In the genomic region with DNA sequence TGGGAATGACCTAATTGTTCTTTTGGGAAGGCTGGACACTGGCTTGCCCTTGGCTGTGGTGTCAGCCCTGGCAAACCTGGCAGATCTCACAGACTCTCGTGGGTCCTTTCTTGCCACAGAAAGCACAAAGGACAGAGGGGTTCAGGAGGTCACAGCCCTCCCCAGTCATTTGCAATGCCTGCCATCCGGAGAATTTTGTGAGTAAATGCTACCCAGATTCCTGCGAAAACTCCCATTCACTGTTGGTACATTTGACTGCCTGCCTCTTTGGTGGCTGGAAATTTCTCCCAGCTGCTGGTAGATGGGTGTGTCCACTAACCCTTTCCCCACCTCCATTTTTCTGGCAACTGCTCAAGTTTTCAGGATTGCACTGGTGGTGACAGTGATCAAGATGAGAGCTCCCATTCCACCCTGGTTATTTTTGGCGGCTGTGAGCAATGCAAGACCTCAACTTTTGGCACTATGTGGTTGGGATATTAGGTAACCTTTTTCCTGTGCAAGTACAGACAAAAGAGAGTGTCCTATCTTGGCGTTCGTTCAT, we compare ENCODE assay signal across 12 cellular contexts.
DNase-seq lines count a peak whose midpoint lies in the region; ATAC-seq and TF ChIP-seq lines count a peak whose summit lies in the region.
"Had no signal": no experiment of that assay in that cellular context is flagged by ENCODE, and none has a peak within 500 bp of the region (broad histone marks: within the 10 kb centered on the region; RNA-seq: fewer than 3 reads in every experiment).

No MANE protein-coding gene starts in this region.

- no TSS peak for BruUV-seq in MCF 10A (replicated peaks; lab: Mats Ljungman, UMichigan)

- H3K79me2 ChIP-seq in hepatocyte, result peaks cover 4% of the 10 kb centered on the region

- H3K4me3 Mint-ChIP-seq in MCF 10A (ENCODE audit: unreplicated experiment), result no peak overlapping the region
- H3K4me3 Mint-ChIP-seq in activated naive CD4-positive, alpha-beta T cell treated with anti-CD3 and anti-CD28 coated beads for 36 hours, result no peak overlapping the region
- H3K4me3 Mint-ChIP-seq: CD4-positive, alpha-beta memory T cell had no signal

- H3K27me3 Mint-ChIP-seq in MCF 10A (ENCODE audit: insufficient read depth, unreplicated experiment), result no peaks in the 10 kb centered on the region
- peaks cover 8% of the 10 kb centered on the region for H3K27me3 Mint-ChIP-seq in activated naive CD4-positive, alpha-beta T cell treated with anti-CD3 and anti-CD28 coated beads for 36 hours (ENCODE audit: low read depth)
- H3K27me3 Mint-ChIP-seq: CD4-positive, alpha-beta memory T cell had no signal

- peak overlapping the region; percentile 44 for H3K27ac ChIP-seq in hepatocyte

- H3K4me1 Mint-ChIP-seq in MCF 10A (ENCODE audit: insufficient read depth, unreplicated experiment), result peaks cover 14% of the 10 kb centered on the region
- no peaks in the 10 kb centered on the region for H3K4me1 Mint-ChIP-seq in activated naive CD4-positive, alpha-beta T cell treated with anti-CD3 and anti-CD28 coated beads for 36 hours (ENCODE audit: low read depth)
- H3K4me1 Mint-ChIP-seq: CD4-positive, alpha-beta memory T cell had no signal

- H3K4me1 ChIP-seq in hepatocyte (ENCODE audit: insufficient read depth), result peaks cover 23% of the 10 kb centered on the region

- H3K36me3 ChIP-seq in hepatocyte (replicated peaks; ENCODE audit: insufficient read depth, low read depth), result no peaks in the 10 kb centered on the region

- peaks cover 19% of the 10 kb centered on the region for H3K36me3 Mint-ChIP-seq in MCF 10A (ENCODE audit: insufficient read depth, unreplicated experiment)
- no peaks in the 10 kb centered on the region for H3K36me3 Mint-ChIP-seq in activated naive CD4-positive, alpha-beta T cell treated with anti-CD3 and anti-CD28 coated beads for 36 hours (ENCODE audit: low read depth)
- H3K36me3 Mint-ChIP-seq: CD4-positive, alpha-beta memory T cell had no signal

- POLR2A ChIA-PET in MCF 10A (lab: Yijun Ruan, JAX), result interaction anchor here (0.6 to 1.6 kb wide), 10 partner anchors 11 to 580 kb away, joined by 3 to 5 read pairs (median 4); a partner anchor contains a TSS

- 82% methylated on average over 6 of the region's 6 CpGs for WGBS in hepatocyte (ENCODE audit: low lambda C conversion rate, missing lambda C conversion rate)

- no peaks in the 10 kb centered on the region for H4K20me1 ChIP-seq in hepatocyte (ENCODE audit: insufficient read depth, poor library complexity, severe bottlenecking)

- no peak for TF ChIP-seq CTCF in MCF 10A (IDR thresholded peaks at IDR 0.05; ENCODE audit: unreplicated experiment)
- no peak for TF ChIP-seq CTCF in hepatocyte (IDR thresholded peaks at IDR 0.05; ENCODE audit: poor library complexity)

- H3K27me3 ChIP-seq in hepatocyte, result no peaks in the 10 kb centered on the region

- no peak overlapping the region for H3K4me3 ChIP-seq in hepatocyte

- intact Hi-C loops in MCF 10A (cut with micrococcal nuclease), result no loop called here
- intact Hi-C loops in activated naive CD4-positive, alpha-beta T cell treated with anti-CD3 and anti-CD28 coated beads for 36 hours (cut with micrococcal nuclease), result no loop called here

- CTCF ChIA-PET in MCF 10A (lab: Yijun Ruan, JAX), result interaction anchor here (0.9 to 1.6 kb wide), 4 partner anchors 35 to 486 kb away, joined by 3 to 6 read pairs (median 4); no protein-coding TSS in a partner anchor
- CTCF ChIA-PET in activated naive CD4-positive, alpha-beta T cell treated with anti-CD3 and anti-CD28 coated beads for 36 hours (lab: Charles Lee), result no interaction called here

- no peak overlapping the region for H3K4me2 ChIP-seq in hepatocyte

- DNase-seq in AG08395 (ENCODE audit: low spot score) (peak; percentile 84), M059J (ENCODE audit: low read depth) (peak; percentile 88), MCF 10A (ENCODE audit: unreplicated experiment) (peak; percentile 100), hepatocyte (ENCODE audit: low spot score) (peak; percentile 34), RKO (ENCODE audit: low spot score) (no peak), cortex of kidney (lab: John Stamatoyannopoulos, UW) (no peak)
- no peak for DNase-seq in activated naive CD4-positive, alpha-beta T cell treated with anti-CD3 and anti-CD28 coated beads for 36 hours
- DNase-seq: activated CD8-positive, alpha-beta memory T cell treated with anti-CD3 and anti-CD28 coated beads, Interleukin-2, amount 50 U/mL, for 4 hours; CD4-positive, alpha-beta memory T cell; stimulated activated CD8-positive, alpha-beta memory T cell treated with anti-CD3 and anti-CD28 coated beads, Interleukin-4, amount 100 ng/mL, for 48 hours had no signal

- ATAC-seq in HG03045 (IDR thresholded peaks at IDR 0.05; ENCODE audit: unreplicated experiment), result no peak
- ATAC-seq: Panc1 had no signal

- H3K9me2 ChIP-seq in hepatocyte (replicated peaks; ENCODE audit: insufficient read depth), result no peaks in the 10 kb centered on the region

- no peak overlapping the region for H2AFZ ChIP-seq in hepatocyte

- no peaks in the 10 kb centered on the region for H3K9me3 Mint-ChIP-seq in MCF 10A (ENCODE audit: unreplicated experiment)
- H3K9me3 Mint-ChIP-seq in activated naive CD4-positive, alpha-beta T cell treated with anti-CD3 and anti-CD28 coated beads for 36 hours, result no peaks in the 10 kb centered on the region
- H3K9me3 Mint-ChIP-seq: CD4-positive, alpha-beta memory T cell had no signal

- no peak overlapping the region for H3K27ac Mint-ChIP-seq in MCF 10A (ENCODE audit: low read depth, unreplicated experiment)
- no peak overlapping the region for H3K27ac Mint-ChIP-seq in activated naive CD4-positive, alpha-beta T cell treated with anti-CD3 and anti-CD28 coated beads for 36 hours
- H3K27ac Mint-ChIP-seq: CD4-positive, alpha-beta memory T cell had no signal

- no peaks in the 10 kb centered on the region for H3K9me3 ChIP-seq in hepatocyte (ENCODE audit: low read depth)

Comparison
In these comparisons a context has a peak if more than half of its experiments do, and no peak if none do; other contexts are left out.
1. DNase-seq: peak in AG08395 (single experiment), M059J (single experiment), MCF 10A (single experiment) and hepatocyte (single experiment); none in activated naive CD4-positive, alpha-beta T cell treated with anti-CD3 and anti-CD28 coated beads for 36 hours (single experiment), RKO (single experiment) and cortex of kidney (single experiment).